In the genomic region with DNA sequence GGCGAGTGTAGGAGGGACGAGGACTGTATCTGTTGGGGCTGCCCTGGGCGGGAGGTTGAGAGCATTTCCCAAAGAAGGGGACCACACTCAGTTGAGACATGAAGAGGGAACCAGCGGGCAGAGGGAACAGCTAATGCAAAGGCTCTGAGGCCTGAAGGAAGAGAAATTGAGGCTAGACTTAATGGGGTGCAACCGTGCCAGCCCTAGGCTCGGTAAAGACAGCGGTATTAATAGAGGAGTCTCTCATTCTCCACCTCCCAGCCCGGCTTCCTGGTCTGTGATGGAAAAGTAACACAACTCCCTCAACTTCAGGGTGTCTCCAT, we compare ENCODE assay signal across 8 cellular contexts. TPM values are rescaled to one million over a fixed set of nuclear protein-coding genes. Genes with fewer than 3 reads are reported as not detected.
DNase-seq lines count a peak whose midpoint lies in the region; ATAC-seq and TF ChIP-seq lines count a peak whose summit lies in the region.

No MANE protein-coding gene starts in this region.

- intact Hi-C loops in breast epithelium (cut with DNase I; ENCODE audit: low total_unique reads): no loop called here

- peaks cover 0 to 11% of the 10 kb centered on the region in 2 donors for H3K36me3 Mint-ChIP-seq in naive B cell

- peak overlapping the region in 4 of 6 donors; percentile 78 to 88 (median 82) for H3K27ac Mint-ChIP-seq in naive B cell

- H3K4me3 Mint-ChIP-seq in naive B cell: peak overlapping the region; percentile 85 to 97 (median 90)

- no peaks in the 10 kb centered on the region; the same call in 1 of the 2 replicates for H3K9me3 ChIP-seq in AG04450 (ENCODE audit: control insufficient read depth, insufficient read depth, low read length)
- H3K9me3 ChIP-seq in HUES6 (ENCODE audit: control insufficient read depth, insufficient read depth, low read depth, low read length): no peaks in the 10 kb centered on the region
- no peaks in the 10 kb centered on the region for H3K9me3 ChIP-seq in breast epithelium

- H3K27me3 ChIP-seq in AG04450 (ENCODE audit: control insufficient read depth, insufficient read depth, low read length): no peaks in the 10 kb centered on the region
- H3K27me3 ChIP-seq in HUES6 (ENCODE audit: control insufficient read depth, insufficient read depth, low read length): no peaks in the 10 kb centered on the region
- no peaks in the 10 kb centered on the region for H3K27me3 ChIP-seq in breast epithelium

- DNase-seq in AG04450 (ENCODE audit: low read depth, low spot score) (no peak), breast epithelium (ENCODE audit: low spot score in 2 of 2) (no peak), naive B cell (no peak), NCI-H526 (lab: John Stamatoyannopoulos, UW) (no peak), KG1 (lab: John Stamatoyannopoulos, UW) (no peak), RKO (ENCODE audit: low spot score) (no peak)
- no peak for DNase-seq in activated CD8-positive, alpha-beta memory T cell treated with anti-CD3 and anti-CD28 coated beads for 24 hours

- no peak for ATAC-seq in naive B cell (ENCODE audit: low read depth in 2 of 2)

- H3K9ac ChIP-seq in HUES6 (ENCODE audit: low read length): peak overlapping the region; percentile 74

- H3K4me3 ChIP-seq in AG04450 (ENCODE audit: low read depth, low read length): peak overlapping the region; percentile 84
- H3K4me3 ChIP-seq in HUES6 (ENCODE audit: low read depth, low read length): peak overlapping the region; percentile 88
- peak overlapping the region; percentile 77 to 96 (median 82) for H3K4me3 ChIP-seq in breast epithelium

- H3K4me1 Mint-ChIP-seq in naive B cell: peaks cover 25 to 45% (median 29%) of the 10 kb centered on the region in 3 donors

- H3K36me3 ChIP-seq in HUES6 (ENCODE audit: control insufficient read depth, insufficient read depth, low read length) (peaks cover 34% of the 10 kb centered on the region), breast epithelium (no peaks in the 10 kb centered on the region)

- no peak for TF ChIP-seq POLR2A in breast epithelium (IDR thresholded peaks at IDR 0.05)

- POLR2A ChIA-PET in AG04450 (lab: Yijun Ruan, JAX): interaction anchor here (0.9 to 4.5 kb wide), 5 partner anchors 10 to 98 kb away, joined by 3 to 30 read pairs (median 5); partner anchors contain the start of genes JUND and RAB3A

- H3K4me1 ChIP-seq in HUES6 (ENCODE audit: control insufficient read depth, insufficient read depth, low read length) (peaks cover 17% of the 10 kb centered on the region), breast epithelium (peaks cover 0 to 8% of the 10 kb centered on the region in 2 donors)

- CTCF ChIA-PET in AG04450 (lab: Charles Lee): interaction anchor here (0.7 to 4.1 kb wide), 3 partner anchors 10 to 58 kb away, joined by 3 to 99 read pairs (median 3); a partner anchor contains a TSS

- no peak overlapping the region for H3K27ac ChIP-seq in AG04450 (ENCODE audit: low read depth, low read length)
- H3K27ac ChIP-seq in HUES6 (ENCODE audit: low read depth, low read length): no peak overlapping the region
- peak overlapping the region; percentile 75 to 79 for H3K27ac ChIP-seq in breast epithelium

- H3K27me3 Mint-ChIP-seq in naive B cell: no peaks in the 10 kb centered on the region

- H3K9me3 Mint-ChIP-seq in naive B cell: no peaks in the 10 kb centered on the region

- TF ChIP-seq CTCF in AG04450 (IDR thresholded peaks at IDR 0.05; ENCODE audit: low read depth, low read length) (no peak), breast epithelium (IDR thresholded peaks at IDR 0.05) (no peak)

RNA-seq across cellular contexts. Expression of gene MPV17L2, which starts 1.2 kb away (rescaled TPM):
- polyA plus RNA-seq in AG04450 (2011; rRNA removed) (8.2 and 13.4 TPM in 2 replicates), naive B cell (ENCODE audit: low read depth in 6 of 6) (10 to 100 TPM in 3 of 6 donors, 1 to 10 TPM in 3; 1.8 to 12.0 (median 10.2) TPM)
- 7.7 and 12.0 TPM in 2 replicates for polyA minus RNA-seq in AG04450 (2011; rRNA and poly(A)+ RNA removed)
- 10 to 100 TPM; 24.3 to 41.3 (median 37.1) TPM for total RNA-seq in breast epithelium

RNA-seq across cellular contexts. Expression of gene RAB3A, which starts 9.7 kb away (rescaled TPM):
- polyA plus RNA-seq in AG04450 (2011; rRNA removed): 2.8 and 6.1 TPM in 2 replicates
- polyA minus RNA-seq in AG04450 (2011; rRNA and poly(A)+ RNA removed): 14.0 and 25.7 TPM in 2 replicates
- total RNA-seq in breast epithelium: 1 to 10 TPM in 2 of 3 donors, under 1 TPM in 1; 0.66 to 1.2 (median 1.1) TPM
- polyA plus RNA-seq in naive B cell (ENCODE audit: low read depth in 6 of 6): 1 to 10 TPM in 3 of 6 donors, under 1 TPM in 3; 0.21 to 2.8 (median 0.80) TPM

RNA-seq across cellular contexts. Expression of gene IFI30, which starts 20.6 kb away (rescaled TPM):
- 6.9 and 8.1 TPM in 2 replicates for polyA plus RNA-seq in AG04450 (2011; rRNA removed)
- 1.3 and 1.6 TPM in 2 replicates for polyA minus RNA-seq in AG04450 (2011; rRNA and poly(A)+ RNA removed)
- 100 to 1,000 TPM in 1 of 3 donors, 10 to 100 TPM in 2; 50.1 to 103 (median 91.6) TPM for total RNA-seq in breast epithelium
- 100 to 1,000 TPM; 107 to 293 (median 206) TPM for polyA plus RNA-seq in naive B cell (ENCODE audit: low read depth in 6 of 6)

RNA-seq across cellular contexts. Expression of gene PDE4C, which starts 32.1 kb away (rescaled TPM):
- polyA plus RNA-seq in AG04450 (2011; rRNA removed): 0.12 and 0.46 TPM in 2 replicates
- 0.46 and 0.52 TPM in 2 replicates for polyA minus RNA-seq in AG04450 (2011; rRNA and poly(A)+ RNA removed)
- total RNA-seq in breast epithelium: 1 to 10 TPM in 1 of 3 donors, under 1 TPM in 1, not detected in 1; 0.33 to 1.3 TPM
- polyA plus RNA-seq in naive B cell (ENCODE audit: low read depth in 6 of 6): not detected

RNA-seq across cellular contexts. Expression of gene PIK3R2, which starts 41.2 kb away (rescaled TPM):
- polyA plus RNA-seq in AG04450 (2011; rRNA removed) (19.7 and 23.3 TPM in 2 replicates), naive B cell (ENCODE audit: low read depth in 6 of 6) (1 to 10 TPM; 1.2 to 5.7 (median 2.3) TPM)
- 11.5 and 12.1 TPM in 2 replicates for polyA minus RNA-seq in AG04450 (2011; rRNA and poly(A)+ RNA removed)
- 10 to 100 TPM in 1 of 3 donors, 1 to 10 TPM in 2; 8.6 to 12.1 (median 8.8) TPM for total RNA-seq in breast epithelium

Comparison
In these comparisons a context has a peak if more than half of its experiments do, and no peak if none do; other contexts are left out.
1. H3K27ac ChIP-seq: peak in breast epithelium (2 of 2); none in AG04450 (single experiment) and HUES6 (single experiment).
2. RNA of gene IFI30, which starts 20.6 kb away (polyA plus RNA-seq): 107 to 293 TPM in naive B cell; 6.9 to 8.1 TPM in AG04450; every median in the first group is over 10 times any median in the second.
3. Peak in every context shown above with its lines, with median percentiles within 50 percentile points of each other: H3K4me3 ChIP-seq.